Comparison of ENCODE assay signal across 1 cellular context in genomic region chr15:58142827-58143226, GRCh38.
A peak's percentile ranks its signal among the peaks of the same experiment; 100 is the strongest.
TF ChIP-seq lines count a peak whose summit lies in the region.

No MANE protein-coding gene starts in this region.

TF ChIP-seq in K562, 482 proteins besides CTCF, POLR2A, EP300 and RAD21 (continued from another document and continues in another):
- TF ChIP-seq UBTF (IDR thresholded peaks at IDR 0.05; ENCODE audit: borderline replicate concordance in 1 of 2, low read depth in 2 of 2, low read length in 2 of 2) (no peak), ZC3H4 (CRISPR knock-in tag; IDR thresholded peaks at IDR 0.05; ENCODE audit: borderline replicate concordance) (no peak), NFRKB (IDR thresholded peaks at IDR 0.05; ENCODE audit: low read depth) (no peak), ZNF507 (tag; conservative IDR thresholded peaks at IDR 0.05) (no peak), ZNF263 (CRISPR knock-in tag; IDR thresholded peaks at IDR 0.05; ENCODE audit: borderline replicate concordance) (no peak), ZNF253 (CRISPR knock-in tag; conservative IDR thresholded peaks at IDR 0.05) (no peak), RHOXF2B (CRISPR knock-in tag; conservative IDR thresholded peaks at IDR 0.05) (no peak), ZNF449 (CRISPR knock-in tag; IDR thresholded peaks at IDR 0.05) (no peak), ZC3H11A (IDR thresholded peaks at IDR 0.05; ENCODE audit: low read depth, low read length) (no peak), FOXO4 (CRISPR knock-in tag; IDR thresholded peaks at IDR 0.05) (no peak), ELF2 (CRISPR knock-in tag; IDR thresholded peaks at IDR 0.05) (no peak), RCOR1 (IDR thresholded peaks at IDR 0.05; ENCODE audit: borderline replicate concordance in 1 of 2, low read depth in 2 of 2, low read length in 2 of 2) (peak in 1 of 2 experiments; percentile 54; a peak in 1 of 4 replicates), DMBX1 (CRISPR knock-in tag; IDR thresholded peaks at IDR 0.05; ENCODE audit: borderline replicate concordance) (peak; percentile 93; the same call in 1 of the 2 replicates), MAFF (IDR thresholded peaks at IDR 0.05; ENCODE audit: low read length) (no peak), NBN (IDR thresholded peaks at IDR 0.05; ENCODE audit: low read depth) (peak; percentile 86), ZNF830 (CRISPR knock-in tag; IDR thresholded peaks at IDR 0.05) (no peak), ZBTB26 (CRISPR knock-in tag; IDR thresholded peaks at IDR 0.05) (no peak), CTBP1 (IDR thresholded peaks at IDR 0.05; ENCODE audit: borderline replicate concordance) (peak; percentile 94), ZMIZ1 (IDR thresholded peaks at IDR 0.05; ENCODE audit: low read depth in 2 of 2, low read length in 2 of 2) (no peak), ZNF324 (CRISPR knock-in tag; IDR thresholded peaks at IDR 0.05) (no peak), TARDBP (IDR thresholded peaks at IDR 0.05) (no peak), ZNF436 (CRISPR knock-in tag; IDR thresholded peaks at IDR 0.05) (no peak), GATAD2B (IDR thresholded peaks at IDR 0.05; ENCODE audit: borderline replicate concordance) (no peak), NCOA6 (IDR thresholded peaks at IDR 0.05) (no peak), ZFP91 (CRISPR knock-in tag; IDR thresholded peaks at IDR 0.05) (peak; percentile 87), CAMTA2 (CRISPR knock-in tag; conservative IDR thresholded peaks at IDR 0.05) (no peak), RBM22 (IDR thresholded peaks at IDR 0.05; ENCODE audit: low read depth, low read length, poor library complexity, severe bottlenecking) (no peak), SREBF2 (CRISPR knock-in tag; IDR thresholded peaks at IDR 0.05) (no peak), ZNF24 (IDR thresholded peaks at IDR 0.05) (0 out of 2 replicates have a peak, but pooled peaks have one; percentile 24), SRF (CRISPR knock-in tag; IDR thresholded peaks at IDR 0.05) (no peak), TAF1 (IDR thresholded peaks at IDR 0.05; ENCODE audit: control insufficient read depth, extremely low read depth, insufficient read depth, low read length, severe bottlenecking) (no peak), HMG20B (CRISPR knock-in tag; IDR thresholded peaks at IDR 0.05) (no peak), STAT6 (CRISPR knock-in tag; IDR thresholded peaks at IDR 0.05) (no peak), HDAC8 (tag; IDR thresholded peaks at IDR 0.05) (peak; percentile 60; the same call in 1 of the 2 replicates), MAFG (tag; conservative IDR thresholded peaks at IDR 0.05) (no peak), MAZ (CRISPR knock-in tag; conservative IDR thresholded peaks at IDR 0.05 in 1 of 2, IDR thresholded peaks at IDR 0.05 in 1 of 2) (0 out of 4 replicates have a peak, but pooled peaks of 1 of the 2 experiments have one; percentile 17)
- TF ChIP-seq, protein P1, sequence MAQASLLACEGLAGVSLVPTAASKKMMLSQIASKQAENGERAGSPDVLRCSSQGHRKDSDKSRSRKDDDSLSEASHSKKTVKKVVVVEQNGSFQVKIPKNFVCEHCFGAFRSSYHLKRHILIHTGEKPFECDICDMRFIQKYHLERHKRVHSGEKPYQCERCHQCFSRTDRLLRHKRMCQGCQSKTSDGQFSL (CRISPR knock-in tag; IDR thresholded peaks at IDR 0.05), result no peak
- TF ChIP-seq, protein P1 (tag; IDR thresholded peaks at IDR 0.05), result peak in 1 of 2 experiments; percentile 46; a peak in 1 of 4 replicates
- TF ChIP-seq, protein P2, sequence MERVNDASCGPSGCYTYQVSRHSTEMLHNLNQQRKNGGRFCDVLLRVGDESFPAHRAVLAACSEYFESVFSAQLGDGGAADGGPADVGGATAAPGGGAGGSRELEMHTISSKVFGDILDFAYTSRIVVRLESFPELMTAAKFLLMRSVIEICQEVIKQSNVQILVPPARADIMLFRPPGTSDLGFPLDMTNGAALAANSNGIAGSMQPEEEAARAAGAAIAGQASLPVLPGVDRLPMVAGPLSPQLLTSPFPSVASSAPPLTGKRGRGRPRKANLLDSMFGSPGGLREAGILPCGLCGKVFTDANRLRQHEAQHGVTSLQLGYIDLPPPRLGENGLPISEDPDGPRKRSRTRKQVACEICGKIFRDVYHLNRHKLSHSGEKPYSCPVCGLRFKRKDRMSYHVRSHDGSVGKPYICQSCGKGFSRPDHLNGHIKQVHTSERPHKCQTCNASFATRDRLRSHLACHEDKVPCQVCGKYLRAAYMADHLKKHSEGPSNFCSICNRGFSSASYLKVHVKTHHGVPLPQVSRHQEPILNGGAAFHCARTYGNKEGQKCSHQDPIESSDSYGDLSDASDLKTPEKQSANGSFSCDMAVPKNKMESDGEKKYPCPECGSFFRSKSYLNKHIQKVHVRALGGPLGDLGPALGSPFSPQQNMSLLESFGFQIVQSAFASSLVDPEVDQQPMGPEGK (CRISPR knock-in tag; IDR thresholded peaks at IDR 0.05; ENCODE audit: borderline replicate concordance), result no peak
- TF ChIP-seq, protein P3, sequence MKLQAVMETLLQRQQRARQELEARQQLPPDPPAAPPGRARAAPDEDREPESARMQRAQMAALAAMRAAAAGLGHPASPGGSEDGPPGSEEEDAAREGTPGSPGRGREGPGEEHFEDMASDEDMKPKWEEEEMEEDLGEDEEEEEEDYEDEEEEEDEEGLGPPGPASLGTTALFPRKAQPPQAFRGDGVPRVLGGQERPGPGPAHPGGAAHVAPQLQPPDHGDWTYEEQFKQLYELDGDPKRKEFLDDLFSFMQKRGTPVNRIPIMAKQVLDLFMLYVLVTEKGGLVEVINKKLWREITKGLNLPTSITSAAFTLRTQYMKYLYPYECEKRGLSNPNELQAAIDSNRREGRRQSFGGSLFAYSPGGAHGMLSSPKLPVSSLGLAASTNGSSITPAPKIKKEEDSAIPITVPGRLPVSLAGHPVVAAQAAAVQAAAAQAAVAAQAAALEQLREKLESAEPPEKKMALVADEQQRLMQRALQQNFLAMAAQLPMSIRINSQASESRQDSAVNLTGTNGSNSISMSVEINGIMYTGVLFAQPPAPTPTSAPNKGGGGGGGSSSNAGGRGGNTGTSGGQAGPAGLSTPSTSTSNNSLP (IDR thresholded peaks at IDR 0.05; ENCODE audit: borderline replicate concordance, low read depth, low read length), result no peak
- TF ChIP-seq, protein P4, sequence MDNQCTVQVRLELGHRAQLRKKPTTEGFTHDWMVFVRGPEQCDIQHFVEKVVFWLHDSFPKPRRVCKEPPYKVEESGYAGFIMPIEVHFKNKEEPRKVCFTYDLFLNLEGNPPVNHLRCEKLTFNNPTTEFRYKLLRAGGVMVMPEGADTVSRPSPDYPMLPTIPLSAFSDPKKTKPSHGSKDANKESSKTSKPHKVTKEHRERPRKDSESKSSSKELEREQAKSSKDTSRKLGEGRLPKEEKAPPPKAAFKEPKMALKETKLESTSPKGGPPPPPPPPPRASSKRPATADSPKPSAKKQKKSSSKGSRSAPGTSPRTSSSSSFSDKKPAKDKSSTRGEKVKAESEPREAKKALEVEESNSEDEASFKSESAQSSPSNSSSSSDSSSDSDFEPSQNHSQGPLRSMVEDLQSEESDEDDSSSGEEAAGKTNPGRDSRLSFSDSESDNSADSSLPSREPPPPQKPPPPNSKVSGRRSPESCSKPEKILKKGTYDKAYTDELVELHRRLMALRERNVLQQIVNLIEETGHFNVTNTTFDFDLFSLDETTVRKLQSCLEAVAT (IDR thresholded peaks at IDR 0.05), result no peak
